ENCODE assay signal across 20 cellular contexts in genomic region chr9:72459308-72459707, GRCh38.
"Had no signal": no experiment of that assay in that cellular context is flagged by ENCODE, and none has a peak within 500 bp of the region (broad histone marks: within the 10 kb centered on the region; RNA-seq: fewer than 3 reads in every experiment).

No MANE protein-coding gene starts in this region.

- H3K9me3 ChIP-seq: lower lobe of right lung, transverse colon, vagina had no signal

- H3K4me1 Mint-ChIP-seq: activated B cell treated with CpG ODN at 0.5 μM for 24 hours, natural killer cell had no signal

- H3K9me3 Mint-ChIP-seq: activated B cell treated with CpG ODN at 0.5 μM for 24 hours; activated CD4-positive, alpha-beta memory T cell treated with anti-CD3 and anti-CD28 coated beads, Interleukin-2, amount 10 ng/mL, durations not matched to agents 7 days and 5 days; activated naive CD4-positive, alpha-beta T cell treated with anti-CD3 and anti-CD28 coated beads for 36 hours; activated T-helper 2 cell treated with anti-CD3 and anti-CD28 coated beads, Interferon-gamma antibody, Interleukin-2, Interleukin-4, amounts not matched to agents 10 μg/mL and 5 μg/mL and 100 μg/mL, durations not matched to agents 14 hours and 24 hours and 36 hours; natural killer cell had no signal

- ATAC-seq: activated CD8-positive, alpha-beta memory T cell treated with anti-CD3 and anti-CD28 coated beads, Interleukin-2, amount 10 ng/mL, durations not matched to agents 7 days and 5 days; foreskin keratinocyte; lower lobe of right lung; natural killer cell had no signal

- H3K27me3 ChIP-seq: foreskin keratinocyte, transverse colon, vagina had no signal

- H3K36me3 ChIP-seq: lower lobe of right lung, transverse colon, vagina had no signal

- FAIRE-seq: keratinocyte had no signal

- H3K27ac ChIP-seq: foreskin keratinocyte, lower lobe of right lung, transverse colon, vagina had no signal

- DNase-seq: activated B cell treated with CpG ODN at 0.5 μM for 24 hours; activated CD4-positive, alpha-beta memory T cell treated with anti-CD3 and anti-CD28 coated beads, Interleukin-2, amount 10 ng/mL, durations not matched to agents 7 days and 5 days; activated CD4-positive, alpha-beta T cell treated with anti-CD3 and anti-CD28 coated beads for 48 hours; activated CD8-positive, alpha-beta memory T cell treated with anti-CD3 and anti-CD28 coated beads, Interleukin-2, amount 10 ng/mL, durations not matched to agents 7 days and 5 days; activated naive CD4-positive, alpha-beta T cell treated with anti-CD3 and anti-CD28 coated beads for 36 hours; caudate nucleus; foreskin keratinocyte; hypothalamus; lower lobe of right lung; natural killer cell; retina; stimulated activated CD8-positive, alpha-beta memory T cell treated with anti-CD3 and anti-CD28 coated beads, Interleukin-4, amount 100 ng/mL, for 48 hours; stimulated activated naive CD4-positive, alpha-beta T cell treated with Interleukin-2 at 50 U/mL for 16 hours; substantia nigra; T-helper 9 cell; transverse colon had no signal

- H3K27ac Mint-ChIP-seq: activated B cell treated with CpG ODN at 0.5 μM for 24 hours; activated CD4-positive, alpha-beta memory T cell treated with anti-CD3 and anti-CD28 coated beads, Interleukin-2, amount 10 ng/mL, durations not matched to agents 7 days and 5 days; activated CD8-positive, alpha-beta memory T cell treated with anti-CD3 and anti-CD28 coated beads, Interleukin-2, amount 10 ng/mL, durations not matched to agents 7 days and 5 days; activated naive CD4-positive, alpha-beta T cell treated with anti-CD3 and anti-CD28 coated beads for 36 hours; activated T-helper 2 cell treated with anti-CD3 and anti-CD28 coated beads, Interferon-gamma antibody, Interleukin-2, Interleukin-4, amounts not matched to agents 10 μg/mL and 5 μg/mL and 100 μg/mL, durations not matched to agents 14 hours and 24 hours and 36 hours; natural killer cell had no signal

- H3K4me1 ChIP-seq: foreskin keratinocyte, transverse colon had no signal

- H3K27me3 Mint-ChIP-seq: activated B cell treated with CpG ODN at 0.5 μM for 24 hours; activated CD4-positive, alpha-beta memory T cell treated with anti-CD3 and anti-CD28 coated beads, Interleukin-2, amount 10 ng/mL, durations not matched to agents 7 days and 5 days; activated CD8-positive, alpha-beta memory T cell treated with anti-CD3 and anti-CD28 coated beads, Interleukin-2, amount 10 ng/mL, durations not matched to agents 7 days and 5 days had no signal

- H3K4me3 Mint-ChIP-seq: activated B cell treated with CpG ODN at 0.5 μM for 24 hours; activated CD4-positive, alpha-beta memory T cell treated with anti-CD3 and anti-CD28 coated beads, Interleukin-2, amount 10 ng/mL, durations not matched to agents 7 days and 5 days; activated CD8-positive, alpha-beta memory T cell treated with anti-CD3 and anti-CD28 coated beads, Interleukin-2, amount 10 ng/mL, durations not matched to agents 7 days and 5 days; activated naive CD4-positive, alpha-beta T cell treated with anti-CD3 and anti-CD28 coated beads for 36 hours; brain; natural killer cell had no signal

- H3K36me3 Mint-ChIP-seq: activated CD8-positive, alpha-beta memory T cell treated with anti-CD3 and anti-CD28 coated beads, Interleukin-2, amount 10 ng/mL, durations not matched to agents 7 days and 5 days; brain; natural killer cell had no signal

- H3K4me3 ChIP-seq: lower lobe of right lung, transverse colon, vagina had no signal
